35 cellular contexts compared by ENCODE assay signal in genomic region chr5:66291771-66292170, GRCh38.
DNase-seq lines count a peak whose midpoint lies in the region; TF ChIP-seq lines count a peak whose summit lies in the region.
"Had no signal": no experiment of that assay in that cellular context is flagged by ENCODE, and none has a peak within 500 bp of the region (broad histone marks: within the 10 kb centered on the region; RNA-seq: fewer than 3 reads in every experiment).

No MANE protein-coding gene starts in this region.

- H3K27me3 Mint-ChIP-seq in activated CD4-positive, alpha-beta T cell treated with anti-CD3 and anti-CD28 coated beads, Interleukin-2, amount 10 ng/mL, durations not matched to agents 24 days and 14 days, result peaks cover 6% of the 10 kb centered on the region
- H3K27me3 Mint-ChIP-seq in activated CD4-positive, alpha-beta T cell treated with anti-CD3 and anti-CD28 coated beads, Interleukin-2, amount 10 ng/mL, durations not matched to agents 7 days and 5 days, result peaks cover 5% of the 10 kb centered on the region

- H3K4me1 Mint-ChIP-seq in activated CD4-positive, alpha-beta T cell treated with anti-CD3 and anti-CD28 coated beads, Interleukin-2, amount 10 ng/mL, durations not matched to agents 24 days and 14 days, result no peaks in the 10 kb centered on the region
- H3K4me1 Mint-ChIP-seq in activated CD4-positive, alpha-beta T cell treated with anti-CD3 and anti-CD28 coated beads, Interleukin-2, amount 10 ng/mL, durations not matched to agents 7 days and 5 days, result no peaks in the 10 kb centered on the region
- H3K4me1 Mint-ChIP-seq: B cell; CD4-positive, alpha-beta memory T cell; CD4-positive, CD25-positive, alpha-beta regulatory T cell; CD8-positive, alpha-beta memory T cell had no signal

- 95% methylated on average over 1 of the region's 1 CpG for WGBS in esophagus muscularis mucosa

- H3K27ac ChIP-seq in esophagus muscularis mucosa (replicated peaks in 1 of 4), result no peak overlapping the region
- H3K27ac ChIP-seq: 22Rv1; A549; BLaER1; BLaER1 treated with 17β-estradiol and CSF1 and Interleukin-3, amounts not matched to agents 10 nM and 100 nM; C4-2B had no signal

- H3K4me1 ChIP-seq in esophagus muscularis mucosa, result no peaks in the 10 kb centered on the region
- H3K4me1 ChIP-seq: A549, BE2C, Caco-2 had no signal

- CTCF ChIA-PET in activated CD4-positive, alpha-beta T cell treated with anti-CD3 and anti-CD28 coated beads, Interleukin-2, amount 10 ng/mL, durations not matched to agents 7 days and 5 days (lab: Charles Lee), result no interaction called here

- no peaks in the 10 kb centered on the region for H3K27me3 ChIP-seq in esophagus muscularis mucosa
- H3K27me3 ChIP-seq: BE2C; BLaER1; BLaER1 treated with 17β-estradiol and CSF1 and Interleukin-3, amounts not matched to agents 10 nM and 100 nM had no signal

- no peaks in the 10 kb centered on the region for H3K36me3 ChIP-seq in esophagus muscularis mucosa
- H3K36me3 ChIP-seq: BE2C; BLaER1; BLaER1 treated with 17β-estradiol and CSF1 and Interleukin-3, amounts not matched to agents 10 nM and 100 nM had no signal

- H3K9me3 ChIP-seq in esophagus muscularis mucosa, result no peaks in the 10 kb centered on the region
- H3K9me3 ChIP-seq: A549, BE2C, BLaER1, Caco-2 had no signal

- H3K4me3 Mint-ChIP-seq in activated CD4-positive, alpha-beta T cell treated with anti-CD3 and anti-CD28 coated beads, Interleukin-2, amount 10 ng/mL, durations not matched to agents 24 days and 14 days, result no peak overlapping the region
- no peak overlapping the region for H3K4me3 Mint-ChIP-seq in activated CD4-positive, alpha-beta T cell treated with anti-CD3 and anti-CD28 coated beads, Interleukin-2, amount 10 ng/mL, durations not matched to agents 7 days and 5 days
- H3K4me3 Mint-ChIP-seq: B cell; CD14-positive monocyte; CD4-positive, alpha-beta memory T cell; CD4-positive, alpha-beta T cell; CD4-positive, CD25-positive, alpha-beta regulatory T cell; CD8-positive, alpha-beta memory T cell; CD8-positive, alpha-beta T cell had no signal

- TF ChIP-seq CTCF in esophagus muscularis mucosa (IDR thresholded peaks at IDR 0.05), result no peak

- no peak for TF ChIP-seq EP300 in esophagus muscularis mucosa (IDR thresholded peaks at IDR 0.05)

- peak; percentile 15 for DNase-seq in activated CD4-positive, alpha-beta T cell treated with anti-CD3 and anti-CD28 coated beads, Interleukin-2, amount 10 ng/mL, durations not matched to agents 24 days and 14 days
- DNase-seq in activated CD4-positive, alpha-beta T cell treated with anti-CD3 and anti-CD28 coated beads, Interleukin-2, amount 10 ng/mL, durations not matched to agents 7 days and 5 days, result no peak
- DNase-seq in esophagus muscularis mucosa (ENCODE audit: extremely low spot score) (peak; percentile 37), head of caudate nucleus (peak in 30 of 42 donors; percentile 11 to 80 (median 44)), putamen (ENCODE audit: low spot score) (peak; percentile 38), HK-2 (ENCODE audit: unreplicated experiment) (no peak), kidney tubule cell (ENCODE audit: low spot score) (no peak)
- DNase-seq in stimulated activated naive CD4-positive, alpha-beta T cell (lab: John Stamatoyannopoulos, UW), result no peak
- DNase-seq: 8988T; ACHN; AML-193; BE2C; C1 segment of cervical spinal cord; Caco-2; Calu3; CD4-positive, alpha-beta memory T cell; CD4-positive, alpha-beta T cell; CD4-positive, CD25-positive, alpha-beta regulatory T cell; CD8-positive, alpha-beta memory T cell; CD8-positive, alpha-beta T cell; COR-L47; DMS 273 treated with DMSO at 0.1 percent for 48 hours; DMS153; DMS53; DMS79; DMS79 treated with DMSO at 0.1 percent for 48 hours; DND-41; EL had no signal

- TF ChIP-seq POLR2A in esophagus muscularis mucosa (IDR thresholded peaks at IDR 0.05; ENCODE audit: low read depth), result no peak

- POLR2A ChIA-PET in activated CD4-positive, alpha-beta T cell treated with anti-CD3 and anti-CD28 coated beads, Interleukin-2, amount 10 ng/mL, durations not matched to agents 7 days and 5 days (lab: Charles Lee), result no interaction called here

- H3K27ac Mint-ChIP-seq in activated CD4-positive, alpha-beta T cell treated with anti-CD3 and anti-CD28 coated beads, Interleukin-2, amount 10 ng/mL, durations not matched to agents 24 days and 14 days, result no peak overlapping the region
- no peak overlapping the region for H3K27ac Mint-ChIP-seq in activated CD4-positive, alpha-beta T cell treated with anti-CD3 and anti-CD28 coated beads, Interleukin-2, amount 10 ng/mL, durations not matched to agents 7 days and 5 days
- H3K27ac Mint-ChIP-seq: B cell; CD14-positive monocyte; CD4-positive, alpha-beta memory T cell; CD4-positive, alpha-beta T cell; CD4-positive, CD25-positive, alpha-beta regulatory T cell; CD8-positive, alpha-beta T cell had no signal

- intact Hi-C loops in activated CD4-positive, alpha-beta T cell treated with anti-CD3 and anti-CD28 coated beads, Interleukin-2, amount 10 ng/mL, durations not matched to agents 24 days and 14 days (cut with micrococcal nuclease), result no loop called here
- intact Hi-C loops in esophagus muscularis mucosa (cut with DNase I) (no loop called here), head of caudate nucleus (cut with DNase I) (no loop called here)

- H3K4me3 ChIP-seq in esophagus muscularis mucosa, result no peak overlapping the region
- H3K4me3 ChIP-seq: A549; BLaER1; BLaER1 treated with 17β-estradiol and CSF1 and Interleukin-3, amounts not matched to agents 10 nM and 100 nM had no signal

- H3K36me3 Mint-ChIP-seq in activated CD4-positive, alpha-beta T cell treated with anti-CD3 and anti-CD28 coated beads, Interleukin-2, amount 10 ng/mL, durations not matched to agents 24 days and 14 days (ENCODE audit: low read depth), result no peaks in the 10 kb centered on the region
- H3K36me3 Mint-ChIP-seq in activated CD4-positive, alpha-beta T cell treated with anti-CD3 and anti-CD28 coated beads, Interleukin-2, amount 10 ng/mL, durations not matched to agents 7 days and 5 days (ENCODE audit: low read depth), result no peaks in the 10 kb centered on the region
- H3K36me3 Mint-ChIP-seq: CD14-positive monocyte; CD4-positive, alpha-beta memory T cell; CD4-positive, CD25-positive, alpha-beta regulatory T cell; CD8-positive, alpha-beta memory T cell; CD8-positive, alpha-beta T cell had no signal

- peaks cover 6% of the 10 kb centered on the region for H3K9me3 Mint-ChIP-seq in activated CD4-positive, alpha-beta T cell treated with anti-CD3 and anti-CD28 coated beads, Interleukin-2, amount 10 ng/mL, durations not matched to agents 24 days and 14 days
- H3K9me3 Mint-ChIP-seq in activated CD4-positive, alpha-beta T cell treated with anti-CD3 and anti-CD28 coated beads, Interleukin-2, amount 10 ng/mL, durations not matched to agents 7 days and 5 days, result no peaks in the 10 kb centered on the region
- H3K9me3 Mint-ChIP-seq: CD4-positive, alpha-beta T cell; CD4-positive, CD25-positive, alpha-beta regulatory T cell; CD8-positive, alpha-beta memory T cell; CD8-positive, alpha-beta T cell had no signal

Comparison
In these comparisons a context has a peak if more than half of its experiments do, and no peak if none do; other contexts are left out.
1. DNase-seq: peak in activated CD4-positive, alpha-beta T cell treated with anti-CD3 and anti-CD28 coated beads, Interleukin-2, amount 10 ng/mL, durations not matched to agents 24 days and 14 days (single experiment), esophagus muscularis mucosa (single experiment), head of caudate nucleus (30 of 42) and putamen (single experiment); none in activated CD4-positive, alpha-beta T cell treated with anti-CD3 and anti-CD28 coated beads, Interleukin-2, amount 10 ng/mL, durations not matched to agents 7 days and 5 days (single experiment), HK-2 (single experiment), kidney tubule cell (single experiment) and stimulated activated naive CD4-positive, alpha-beta T cell (0 of 6).